1 cellular context compared by ENCODE assay signal in genomic region chr19:49866933-49867782, GRCh38.
A peak's percentile ranks its signal among the peaks of the same experiment; 100 is the strongest.
TF ChIP-seq lines count a peak whose summit lies in the region.

Gene PNKP (minus strand): TSS chr19:49867576. CDS start chr19:49867204, 372 bp downstream.

TF ChIP-seq in GM12878, 131 proteins besides CTCF, POLR2A, EP300 and RAD21 (continued from another document and continues in another):
- TF ChIP-seq SPI1 (IDR thresholded peaks at IDR 0.05; ENCODE audit: borderline replicate concordance, insufficient read depth, low read depth, low read length) (peak; percentile 31; the same call in 1 of the 2 replicates), ZNF592 (IDR thresholded peaks at IDR 0.05) (no peak), USF2 (IDR thresholded peaks at IDR 0.05; ENCODE audit: borderline replicate concordance, low read depth, low read length) (no peak), SMAD1 (IDR thresholded peaks at IDR 0.05; ENCODE audit: low read depth, partially characterized antibody) (no peak), BRCA1 (IDR thresholded peaks at IDR 0.05; ENCODE audit: low read depth, low read length) (no peak), NR2C1 (IDR thresholded peaks at IDR 0.05) (peak; percentile 84), ZNF274 (IDR thresholded peaks at IDR 0.05; ENCODE audit: insufficient read depth, insufficient read length) (no peak), CBFB (IDR thresholded peaks at IDR 0.05; ENCODE audit: low read depth) (no peak), ZSCAN29 (IDR thresholded peaks at IDR 0.05) (no peak), HCFC1 (IDR thresholded peaks at IDR 0.05; ENCODE audit: low read length) (peak; percentile 46), PKNOX1 (IDR thresholded peaks at IDR 0.05) (peak; percentile 73), SMAD5 (IDR thresholded peaks at IDR 0.05; ENCODE audit: low read depth) (peak; percentile 71; the same call in 1 of the 2 replicates), ZNF622 (IDR thresholded peaks at IDR 0.05) (no peak), ELK1 (IDR thresholded peaks at IDR 0.05; ENCODE audit: low read depth, low read length) (peak; percentile 16; the same call in 1 of the 2 replicates), ZBTB33 (IDR thresholded peaks at IDR 0.05) (no peak), GATAD2B (conservative IDR thresholded peaks at IDR 0.05; ENCODE audit: low read depth) (peak; percentile 90), KDM1A (IDR thresholded peaks at IDR 0.05; ENCODE audit: borderline replicate concordance) (no peak), ETV6 (conservative IDR thresholded peaks at IDR 0.05 in 1 of 2, IDR thresholded peaks at IDR 0.05 in 1 of 2; ENCODE audit: borderline replicate concordance in 1 of 2, low read depth in 1 of 2) (no peak), ZNF207 (IDR thresholded peaks at IDR 0.05; ENCODE audit: borderline replicate concordance) (peak; percentile 54; the same call in 1 of the 2 replicates), POU2F2 (IDR thresholded peaks at IDR 0.05; ENCODE audit: borderline replicate concordance, low read depth, low read length) (peak; percentile 30), PML (IDR thresholded peaks at IDR 0.05; ENCODE audit: low read length) (peak; percentile 80), GABPA (IDR thresholded peaks at IDR 0.05; ENCODE audit: low read depth) (peak; percentile 95), HDAC6 (IDR thresholded peaks at IDR 0.05; ENCODE audit: unreplicated experiment) (no peak), NFXL1 (IDR thresholded peaks at IDR 0.05; ENCODE audit: borderline replicate concordance) (no peak), NR2F1 (conservative IDR thresholded peaks at IDR 0.05) (peak; percentile 59), POLR2AphosphoS2 (IDR thresholded peaks at IDR 0.05; ENCODE audit: low read depth, low read length) (peak; percentile 86; the same call in 1 of the 2 replicates), SMARCA5 (IDR thresholded peaks at IDR 0.05) (peak; percentile 18; the same call in 1 of the 2 replicates), ZNF217 (IDR thresholded peaks at IDR 0.05) (no peak), RBBP5 (conservative IDR thresholded peaks at IDR 0.05) (no peak), BHLHE40 (IDR thresholded peaks at IDR 0.05; ENCODE audit: borderline replicate concordance in 1 of 2, low read depth in 2 of 2, low read length in 1 of 2) (peak; percentile 72 to 89), SIN3A (IDR thresholded peaks at IDR 0.05; ENCODE audit: low read depth, low read length) (peak; percentile 77; the same call in 1 of the 2 replicates), USF1 (IDR thresholded peaks at IDR 0.05; ENCODE audit: borderline replicate concordance, extremely low read length, insufficient read depth, low read depth, low read length) (peak; percentile 24), MEF2A (IDR thresholded peaks at IDR 0.05; ENCODE audit: insufficient read depth, low read depth, low read length) (no peak), YBX1 (IDR thresholded peaks at IDR 0.05) (no peak), RB1 (IDR thresholded peaks at IDR 0.05; ENCODE audit: borderline replicate concordance) (peak; percentile 79; the same call in 1 of the 2 replicates), KLF5 (IDR thresholded peaks at IDR 0.05; ENCODE audit: partially characterized antibody) (peak; percentile 11), SIX5 (IDR thresholded peaks at IDR 0.05; ENCODE audit: low read depth, low read length, severe bottlenecking) (no peak), MXI1 (IDR thresholded peaks at IDR 0.05; ENCODE audit: low read depth, low read length) (peak; percentile 85), TCF3 (IDR thresholded peaks at IDR 0.05; ENCODE audit: borderline replicate concordance, insufficient read depth, low read depth, low read length) (0 out of 2 replicates have a peak, but pooled peaks have one; percentile 22), ZNF384 (IDR thresholded peaks at IDR 0.05; ENCODE audit: borderline replicate concordance, low read depth, low read length) (no peak), PBX3 (IDR thresholded peaks at IDR 0.05; ENCODE audit: insufficient replicate concordance, low read depth, low read length) (no peak), IKZF2 (IDR thresholded peaks at IDR 0.05) (no peak), STAT1 (conservative IDR thresholded peaks at IDR 0.05) (no peak), RFX5 (IDR thresholded peaks at IDR 0.05; ENCODE audit: low read depth, low read length) (peak; percentile 50; the same call in 1 of the 2 replicates), RCOR1 (conservative IDR thresholded peaks at IDR 0.05; ENCODE audit: low read depth, low read length) (no peak), STAT3 (IDR thresholded peaks at IDR 0.05; ENCODE audit: low read depth, low read length) (no peak), NR2C2 (IDR thresholded peaks at IDR 0.05; ENCODE audit: borderline replicate concordance, control insufficient read depth, insufficient read length, low read depth) (no peak), EED (IDR thresholded peaks at IDR 0.05; ENCODE audit: low read depth) (no peak; the same call in 1 of the 2 replicates), SP1 (IDR thresholded peaks at IDR 0.05; ENCODE audit: low read depth, low read length) (peak; percentile 72), ATF2 (IDR thresholded peaks at IDR 0.05; ENCODE audit: low read length) (no peak), CBX3 (IDR thresholded peaks at IDR 0.05; ENCODE audit: borderline replicate concordance, low read depth) (no peak), SUPT20H (IDR thresholded peaks at IDR 0.05; ENCODE audit: borderline replicate concordance, control insufficient read depth, low read depth, low read length) (no peak), SKIL (IDR thresholded peaks at IDR 0.05; ENCODE audit: low read depth, poor library complexity, severe bottlenecking) (no peak), ASH2L (IDR thresholded peaks at IDR 0.05; ENCODE audit: borderline replicate concordance, low read depth) (no peak; the same call in 1 of the 2 replicates)
